16 cellular contexts compared by ENCODE assay signal in genomic region chr3:29345923-29346322, GRCh38.
A peak's percentile ranks its signal among the peaks of the same experiment; 100 is the strongest.
DNase-seq lines count a peak whose midpoint lies in the region; ATAC-seq, FAIRE-seq and TF ChIP-seq lines count a peak whose summit lies in the region.
"Had no signal": no experiment of that assay in that cellular context is flagged by ENCODE, and none has a peak within 500 bp of the region (broad histone marks: within the 10 kb centered on the region; RNA-seq: fewer than 3 reads in every experiment).

No MANE protein-coding gene starts in this region.

- H3K27me3 Mint-ChIP-seq in nephron (ENCODE audit: low read depth) = no peaks in the 10 kb centered on the region
- H3K27me3 Mint-ChIP-seq: CD4-positive, alpha-beta T cell had no signal

- H3K79me2 ChIP-seq in OCI-LY1 (ENCODE audit: insufficient read depth, low read length) = peaks cover 50% of the 10 kb centered on the region

- peak overlapping the region in 2 of 3 experiments; percentile 2 to 58 for H3K27ac Mint-ChIP-seq in nephron
- H3K27ac Mint-ChIP-seq: CD4-positive, alpha-beta T cell had no signal

- DNase-seq in NCI-H748 (lab: John Stamatoyannopoulos, UW; ENCODE audit: unreplicated experiment) (peak; percentile 7), NCI-H748 treated with DMSO at 0.1 percent for 48 hours (lab: John Stamatoyannopoulos, UW) (no peak), kidney (no peak), iPS-NIHi11 (ENCODE audit: low spot score) (no peak), right lobe of liver (no peak)
- DNase-seq: CD4-positive, alpha-beta T cell; DMS79; GM23248; H7; KG1 had no signal

- H3K9ac ChIP-seq in OCI-LY1 (ENCODE audit: low read length) (no peak overlapping the region), kidney (ENCODE audit: low read length in 2 of 2) (no peak overlapping the region)
- H3K9ac ChIP-seq: BLaER1 treated with 17β-estradiol and CSF1 and Interleukin-3, amounts not matched to agents 10 nM and 100 nM; GM23248 had no signal

- no peaks in the 10 kb centered on the region for H3K27me3 ChIP-seq in OCI-LY1 (ENCODE audit: insufficient read depth, low read length)
- no peaks in the 10 kb centered on the region for H3K27me3 ChIP-seq in right lobe of liver
- H3K27me3 ChIP-seq: BLaER1 treated with 17β-estradiol and CSF1 and Interleukin-3, amounts not matched to agents 10 nM and 100 nM had no signal

- no peak overlapping the region for H3K4me2 ChIP-seq in OCI-LY1 (ENCODE audit: low read length)
- H3K4me2 ChIP-seq: BLaER1 treated with 17β-estradiol and CSF1 and Interleukin-3, amounts not matched to agents 10 nM and 100 nM had no signal

- H3F3A ChIP-seq in OCI-LY1 (ENCODE audit: insufficient read depth, low read length) = no peaks in the 10 kb centered on the region

- no peaks in the 10 kb centered on the region for H3K9me3 ChIP-seq in OCI-LY1 (ENCODE audit: low read length)
- no peaks in the 10 kb centered on the region for H3K9me3 ChIP-seq in kidney (ENCODE audit: control insufficient read depth in 1 of 2, low read length in 2 of 2)
- H3K9me3 ChIP-seq in right lobe of liver = no peaks in the 10 kb centered on the region
- H3K9me3 ChIP-seq: BLaER1 treated with 17β-estradiol and CSF1 and Interleukin-3, amounts not matched to agents 10 nM and 100 nM had no signal

- intact Hi-C loops in kidney (cut with DNase I) = no loop called here
- intact Hi-C loops in right lobe of liver (cut with DNase I) = no loop called here

- no peak overlapping the region for H3K4me3 Mint-ChIP-seq in nephron
- H3K4me3 Mint-ChIP-seq: CD4-positive, alpha-beta T cell had no signal

- peaks cover 20% of the 10 kb centered on the region for H3K36me3 ChIP-seq in OCI-LY1 (ENCODE audit: insufficient read depth, low read length)
- no peaks in the 10 kb centered on the region for H3K36me3 ChIP-seq in kidney (ENCODE audit: control insufficient read depth in 1 of 2, insufficient read depth in 2 of 2, low read length in 2 of 2)
- no peaks in the 10 kb centered on the region for H3K36me3 ChIP-seq in right lobe of liver
- H3K36me3 ChIP-seq: BLaER1 treated with 17β-estradiol and CSF1 and Interleukin-3, amounts not matched to agents 10 nM and 100 nM had no signal

- no peaks in the 10 kb centered on the region for H3K9me3 Mint-ChIP-seq in nephron
- H3K9me3 Mint-ChIP-seq: CD4-positive, alpha-beta T cell had no signal

- H2AFZ ChIP-seq in OCI-LY1 (ENCODE audit: low read length) = no peak overlapping the region
- H2AFZ ChIP-seq: GM23248 had no signal

- peaks cover 26% of the 10 kb centered on the region for H3K4me1 Mint-ChIP-seq in nephron

- no peaks in the 10 kb centered on the region for H4K20me1 ChIP-seq in OCI-LY1 (ENCODE audit: insufficient read depth, low read length)
- H4K20me1 ChIP-seq: BLaER1 treated with 17β-estradiol and CSF1 and Interleukin-3, amounts not matched to agents 10 nM and 100 nM had no signal

- H3K27ac ChIP-seq in OCI-LY1 (ENCODE audit: low read depth, low read length, poor library complexity, severe bottlenecking) (peak overlapping the region; percentile 44), kidney (ENCODE audit: low read depth in 2 of 2, low read length in 2 of 2) (no peak overlapping the region), right lobe of liver (no peak overlapping the region)
- H3K27ac ChIP-seq: 22Rv1; BLaER1 treated with 17β-estradiol and CSF1 and Interleukin-3, amounts not matched to agents 10 nM and 100 nM; GM23248 had no signal

- no peak for TF ChIP-seq POLR2A in right lobe of liver (IDR thresholded peaks at IDR 0.05)

- TF ChIP-seq CTCF in OCI-LY1 (IDR thresholded peaks at IDR 0.05; ENCODE audit: low read length) (no peak), nephron (IDR thresholded peaks at IDR 0.05; ENCODE audit: unreplicated experiment in 3 of 3) (no peak), kidney (IDR thresholded peaks at IDR 0.05; ENCODE audit: borderline replicate concordance, extremely low read depth, insufficient read depth) (no peak), right lobe of liver (IDR thresholded peaks at IDR 0.05) (no peak)

- no peaks in the 10 kb centered on the region for H3K9me2 ChIP-seq in OCI-LY1 (ENCODE audit: low read depth, low read length)

- no peak for ATAC-seq in right lobe of liver
- ATAC-seq: GM12878 had no signal

- H3K4me1 ChIP-seq in OCI-LY1 (ENCODE audit: insufficient read depth, low read length, severe bottlenecking) (peaks cover 88% of the 10 kb centered on the region), kidney (ENCODE audit: control insufficient read depth in 1 of 2, insufficient read depth in 1 of 2, low read depth in 1 of 2, low read length in 2 of 2) (no peaks in the 10 kb centered on the region), right lobe of liver (no peaks in the 10 kb centered on the region)

- no peaks in the 10 kb centered on the region for H3K36me3 Mint-ChIP-seq in nephron (ENCODE audit: low read depth)

- 64% methylated on average over 2 of the region's 2 CpGs for WGBS in right lobe of liver (ENCODE audit: insufficient coverage, low coverage, low lambda C conversion rate, missing lambda C conversion rate)

- FAIRE-seq in kidney (lab: Jason Lieb, UNC) = no peak
- FAIRE-seq: GM12878, GM18507 had no signal

- H3K4me3 ChIP-seq in OCI-LY1 (ENCODE audit: low read depth, low read length, poor library complexity, severe bottlenecking) (no peak overlapping the region), kidney (ENCODE audit: low read length in 2 of 2) (no peak overlapping the region), right lobe of liver (no peak overlapping the region)
- H3K4me3 ChIP-seq: BLaER1 treated with 17β-estradiol and CSF1 and Interleukin-3, amounts not matched to agents 10 nM and 100 nM; GM12878; GM23248 had no signal
